8 cellular contexts compared by ENCODE assay signal in genomic region chr14:51653096-51653814, GRCh38. TPM values are rescaled to one million over a fixed set of nuclear protein-coding genes. Genes with fewer than 3 reads are reported as not detected.
DNase-seq lines count a peak whose midpoint lies in the region; ATAC-seq and TF ChIP-seq lines count a peak whose summit lies in the region.

No MANE protein-coding gene starts in this region.

- peak overlapping the region; percentile 95 for H3K4me3 Mint-ChIP-seq in type B pancreatic cell

- intact Hi-C loops in lower lobe of right lung (cut with DNase I): no loop called here

- H3K4me3 ChIP-seq in cardiac fibroblast (replicated peaks in 1 of 2; ENCODE audit: low read depth in 2 of 2, low read length in 2 of 2): peak overlapping the region; percentile 74 to 93
- H3K4me3 ChIP-seq in lower lobe of right lung: peak overlapping the region; percentile 79

- DNase-seq in SIG-M5 treated with dmso at 0.1 percent for 504 hours (lab: John Stamatoyannopoulos, UW; ENCODE audit: unreplicated experiment) (peak; percentile 19), SIG-M5 (lab: John Stamatoyannopoulos, UW) (no peak), NCI-H345 (lab: John Stamatoyannopoulos, UW) (peak; percentile 16), cardiac fibroblast (ENCODE audit: low read depth in 2 of 2) (peak; percentile 86 to 91), lower lobe of right lung (no peak), type B pancreatic cell (ENCODE audit: extremely low spot score, unreplicated experiment) (no peak), COLO829 (ENCODE audit: low spot score) (no peak)
- DNase-seq in activated CD8-positive, alpha-beta memory T cell treated with anti-CD3 and anti-CD28 coated beads, Interleukin-2, amount 50 U/mL, for 4 hours: no peak

- peak overlapping the region; percentile 96 for H3K27ac ChIP-seq in lower lobe of right lung

- peak; percentile 52 for TF ChIP-seq CTCF in cardiac fibroblast (IDR thresholded peaks at IDR 0.05; ENCODE audit: low read depth, low read length)
- TF ChIP-seq CTCF in lower lobe of right lung (IDR thresholded peaks at IDR 0.05): peak; percentile 12
- peak; percentile 68 for TF ChIP-seq CTCF in type B pancreatic cell (conservative IDR thresholded peaks at IDR 0.05)

- H3K27me3 Mint-ChIP-seq in type B pancreatic cell: no peaks in the 10 kb centered on the region

- H3K27me3 ChIP-seq in lower lobe of right lung (ENCODE audit: low read depth): no peaks in the 10 kb centered on the region

- no peak for ATAC-seq in lower lobe of right lung

- H3K9me3 Mint-ChIP-seq in type B pancreatic cell: no peaks in the 10 kb centered on the region

- H3K4me1 Mint-ChIP-seq in type B pancreatic cell (ENCODE audit: unreplicated experiment): peaks cover 35% of the 10 kb centered on the region

- H3K4me1 ChIP-seq in lower lobe of right lung: peaks cover 25% of the 10 kb centered on the region

- no peaks in the 10 kb centered on the region for H3K36me3 ChIP-seq in lower lobe of right lung

- H3K9me3 ChIP-seq in lower lobe of right lung: no peaks in the 10 kb centered on the region

- peaks cover 6% of the 10 kb centered on the region for H3K36me3 Mint-ChIP-seq in type B pancreatic cell

- H3K27ac Mint-ChIP-seq in type B pancreatic cell: peak overlapping the region; percentile 71

RNA-seq across cellular contexts. Expression of gene FRMD6, which starts 1.5 kb away (rescaled TPM):
- total RNA-seq in lower lobe of right lung (10.0 TPM), type B pancreatic cell (ENCODE audit: low replicate concordance) (44.4 and 71.3 TPM in 2 replicates)

Comparison
In these comparisons a context has a peak if more than half of its experiments do, and no peak if none do; other contexts are left out.
1. DNase-seq: peak in SIG-M5 treated with dmso at 0.1 percent for 504 hours (single experiment), NCI-H345 (single experiment) and cardiac fibroblast (2 of 2); none in SIG-M5 (single experiment), lower lobe of right lung (single experiment), type B pancreatic cell (single experiment), COLO829 (single experiment) and activated CD8-positive, alpha-beta memory T cell treated with anti-CD3 and anti-CD28 coated beads, Interleukin-2, amount 50 U/mL, for 4 hours (single experiment).
2. CTCF ChIP-seq: peak in every context shown above with its lines; median percentile 68 in type B pancreatic cell; 52 in cardiac fibroblast; 12 in lower lobe of right lung.